Comparison of ENCODE assay signal across 19 cellular contexts in genomic region chr18:79058007-79058406, GRCh38.
DNase-seq lines count a peak whose midpoint lies in the region; ATAC-seq and TF ChIP-seq lines count a peak whose summit lies in the region.
"Had no signal": no experiment of that assay in that cellular context is flagged by ENCODE, and none has a peak within 500 bp of the region (broad histone marks: within the 10 kb centered on the region; RNA-seq: fewer than 3 reads in every experiment).

No MANE protein-coding gene starts in this region.

- peak; percentile 56 for DNase-seq in GM13976 (ENCODE audit: low spot score)
- DNase-seq in GM20000 (ENCODE audit: low spot score) = peak; percentile 60
- peak; percentile 89 for DNase-seq in NOMO-1 treated with DMSO at 0.1 percent for 48 hours (lab: John Stamatoyannopoulos, UW; ENCODE audit: unreplicated experiment)
- no peak for DNase-seq in posterior cingulate gyrus
- DNase-seq in HuH-7.5 (ENCODE audit: low spot score) = no peak
- DNase-seq: ACHN; activated CD4-positive, alpha-beta memory T cell treated with anti-CD3 and anti-CD28 coated beads for 36 hours; activated effector memory CD4-positive, alpha-beta T cell treated with anti-CD3 and anti-CD28 coated beads, Interleukin-2, amount 50 U/mL, for 16 hours; Caco-2; erythroblast; GDM1; HCEC 1CT; heart left ventricle; NCI-H187 treated with DMSO at 0.1 percent for 48 hours; NCI-H524 treated with DMSO at 0.1 percent for 48 hours; testis had no signal

- TF ChIP-seq CTCF in GM13976 (IDR thresholded peaks at IDR 0.05; ENCODE audit: borderline replicate concordance, control extremely low read depth, extremely low read depth, insufficient read depth, missing control alignments) (no peak), GM20000 (IDR thresholded peaks at IDR 0.05; ENCODE audit: extremely low read depth, missing control alignments) (no peak)

- intact Hi-C loops in posterior cingulate gyrus (cut with DNase I) = no loop called here

- ATAC-seq in HG02885 (IDR thresholded peaks at IDR 0.05; ENCODE audit: poor library complexity, unreplicated experiment) (peak; percentile 87), HG02610 (IDR thresholded peaks at IDR 0.05; ENCODE audit: unreplicated experiment) (no peak), HG03378 (IDR thresholded peaks at IDR 0.05; ENCODE audit: unreplicated experiment) (no peak)
- ATAC-seq: heart left ventricle had no signal

- in situ Hi-C loops in GM13976 (cut with MboI; ENCODE audit: low sequenced_read_pairs, unreplicated experiment) = loop anchor here (25.0 kb wide), 1 partner anchor 179 kb away; no protein-coding TSS in a partner anchor

Comparison
In these comparisons a context has a peak if more than half of its experiments do, and no peak if none do; other contexts are left out.
1. DNase-seq: peak in GM13976 (single experiment), GM20000 (single experiment) and NOMO-1 treated with DMSO at 0.1 percent for 48 hours (single experiment); none in posterior cingulate gyrus (0 of 10) and HuH-7.5 (single experiment).